1 cellular context compared by ENCODE assay signal in the genomic region with DNA sequence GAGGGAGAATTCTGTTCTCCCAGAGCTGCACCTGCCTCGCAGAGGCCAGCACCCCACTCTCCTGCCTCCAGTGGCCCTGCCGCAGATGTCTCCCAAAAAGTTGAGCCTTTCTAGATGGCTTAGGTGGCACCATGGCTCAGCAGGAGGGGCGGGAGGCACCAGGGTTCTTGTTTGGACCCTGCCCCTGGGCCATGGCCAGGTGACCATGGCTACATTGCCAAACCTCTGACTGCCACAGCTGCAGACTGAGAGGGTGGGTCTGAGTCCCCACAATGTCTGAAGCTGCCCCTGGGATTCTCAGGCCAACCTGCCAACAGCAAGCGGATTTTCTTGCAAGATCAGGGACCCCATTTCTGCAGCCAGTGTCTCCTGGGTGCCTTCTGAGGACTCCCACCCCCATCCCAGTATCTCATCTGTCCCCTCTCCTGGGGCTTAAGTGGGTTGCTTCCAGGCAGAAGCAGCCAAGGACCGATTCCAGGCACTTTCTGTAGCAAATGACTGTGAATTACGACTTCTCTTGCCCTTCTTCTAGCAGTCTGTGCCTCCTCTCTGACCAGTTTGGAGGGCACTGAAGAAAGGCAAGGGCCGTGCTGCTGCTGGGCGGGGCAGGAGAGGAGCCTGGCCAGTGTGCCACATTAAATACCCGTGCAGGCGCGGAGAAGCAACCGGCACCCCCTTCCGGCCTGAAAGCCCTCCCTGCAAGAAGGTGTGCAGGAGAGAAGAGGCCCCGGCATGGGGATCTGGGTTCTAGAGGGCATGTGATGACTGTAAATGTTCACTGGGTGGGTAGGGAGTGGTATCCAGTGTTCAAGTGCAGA.
TF ChIP-seq lines count a peak whose summit lies in the region.

No MANE protein-coding gene starts in this region.

TF ChIP-seq in K562, 482 proteins besides CTCF, POLR2A, EP300 and RAD21 (continued from another document and continues in another):
- TF ChIP-seq TAF15 (IDR thresholded peaks at IDR 0.05; ENCODE audit: low read depth, low read length) (no peak), XRCC5 (IDR thresholded peaks at IDR 0.05; ENCODE audit: low read depth, low read length) (no peak), TAL1 (IDR thresholded peaks at IDR 0.05) (no peak), NBN (IDR thresholded peaks at IDR 0.05; ENCODE audit: low read depth) (no peak), SRSF7 (optimal IDR thresholded peaks at IDR 0.05; ENCODE audit: low read depth, low read length) (no peak), CREM (IDR thresholded peaks at IDR 0.05; ENCODE audit: low read depth) (no peak), MYNN (IDR thresholded peaks at IDR 0.05) (no peak), MYNN (CRISPR knock-in tag; IDR thresholded peaks at IDR 0.05) (no peak), ZNF79 (CRISPR knock-in tag; IDR thresholded peaks at IDR 0.05; ENCODE audit: low read depth) (no peak), RFX5 (IDR thresholded peaks at IDR 0.05; ENCODE audit: low read depth, low read length) (no peak), ETV5 (CRISPR knock-in tag; IDR thresholded peaks at IDR 0.05; ENCODE audit: low read depth) (0 out of 2 replicates have a peak, but pooled peaks have one; percentile 2), PHB (CRISPR knock-in tag; IDR thresholded peaks at IDR 0.05) (no peak), SAFB (IDR thresholded peaks at IDR 0.05; ENCODE audit: borderline replicate concordance, low read depth, low read length) (no peak), ZNF644 (tag; IDR thresholded peaks at IDR 0.05; ENCODE audit: low read depth) (no peak), LCOR (CRISPR knock-in tag; IDR thresholded peaks at IDR 0.05) (0 out of 2 replicates have a peak, but pooled peaks have one; percentile 25), MAZ (CRISPR knock-in tag; conservative IDR thresholded peaks at IDR 0.05 in 1 of 2, IDR thresholded peaks at IDR 0.05 in 1 of 2) (no peak), ZBTB7A (IDR thresholded peaks at IDR 0.05; ENCODE audit: borderline replicate concordance, control insufficient read depth, low read depth, low read length) (no peak), FOXA3 (CRISPR knock-in tag; conservative IDR thresholded peaks at IDR 0.05 in 1 of 2, IDR thresholded peaks at IDR 0.05 in 1 of 2) (no peak), ARHGAP35 (IDR thresholded peaks at IDR 0.05; ENCODE audit: partially characterized antibody) (no peak), ZFX (CRISPR knock-in tag; IDR thresholded peaks at IDR 0.05) (no peak), MBD2 (IDR thresholded peaks at IDR 0.05; ENCODE audit: borderline replicate concordance, low read depth) (no peak), RBFOX2 (IDR thresholded peaks at IDR 0.05; ENCODE audit: low read depth, low read length) (peak; percentile 30; the same call in 1 of the 2 replicates), STAT5B (CRISPR knock-in tag; IDR thresholded peaks at IDR 0.05) (no peak), ZFP1 (CRISPR knock-in tag; IDR thresholded peaks at IDR 0.05) (no peak), EP400 (IDR thresholded peaks at IDR 0.05) (no peak), NONO (IDR thresholded peaks at IDR 0.05; ENCODE audit: low read depth in 2 of 2, low read length in 1 of 2) (no peak), ELF4 (CRISPR knock-in tag; IDR thresholded peaks at IDR 0.05) (no peak), NFATC3 (IDR thresholded peaks at IDR 0.05) (no peak), SRSF9 (IDR thresholded peaks at IDR 0.05; ENCODE audit: borderline replicate concordance, low read depth, low read length) (no peak)
- TF ChIP-seq, protein P1, sequence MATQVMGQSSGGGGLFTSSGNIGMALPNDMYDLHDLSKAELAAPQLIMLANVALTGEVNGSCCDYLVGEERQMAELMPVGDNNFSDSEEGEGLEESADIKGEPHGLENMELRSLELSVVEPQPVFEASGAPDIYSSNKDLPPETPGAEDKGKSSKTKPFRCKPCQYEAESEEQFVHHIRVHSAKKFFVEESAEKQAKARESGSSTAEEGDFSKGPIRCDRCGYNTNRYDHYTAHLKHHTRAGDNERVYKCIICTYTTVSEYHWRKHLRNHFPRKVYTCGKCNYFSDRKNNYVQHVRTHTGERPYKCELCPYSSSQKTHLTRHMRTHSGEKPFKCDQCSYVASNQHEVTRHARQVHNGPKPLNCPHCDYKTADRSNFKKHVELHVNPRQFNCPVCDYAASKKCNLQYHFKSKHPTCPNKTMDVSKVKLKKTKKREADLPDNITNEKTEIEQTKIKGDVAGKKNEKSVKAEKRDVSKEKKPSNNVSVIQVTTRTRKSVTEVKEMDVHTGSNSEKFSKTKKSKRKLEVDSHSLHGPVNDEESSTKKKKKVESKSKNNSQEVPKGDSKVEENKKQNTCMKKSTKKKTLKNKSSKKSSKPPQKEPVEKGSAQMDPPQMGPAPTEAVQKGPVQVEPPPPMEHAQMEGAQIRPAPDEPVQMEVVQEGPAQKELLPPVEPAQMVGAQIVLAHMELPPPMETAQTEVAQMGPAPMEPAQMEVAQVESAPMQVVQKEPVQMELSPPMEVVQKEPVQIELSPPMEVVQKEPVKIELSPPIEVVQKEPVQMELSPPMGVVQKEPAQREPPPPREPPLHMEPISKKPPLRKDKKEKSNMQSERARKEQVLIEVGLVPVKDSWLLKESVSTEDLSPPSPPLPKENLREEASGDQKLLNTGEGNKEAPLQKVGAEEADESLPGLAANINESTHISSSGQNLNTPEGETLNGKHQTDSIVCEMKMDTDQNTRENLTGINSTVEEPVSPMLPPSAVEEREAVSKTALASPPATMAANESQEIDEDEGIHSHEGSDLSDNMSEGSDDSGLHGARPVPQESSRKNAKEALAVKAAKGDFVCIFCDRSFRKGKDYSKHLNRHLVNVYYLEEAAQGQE (CRISPR knock-in tag; IDR thresholded peaks at IDR 0.05; ENCODE audit: low read depth) = no peak
- TF ChIP-seq, protein P2, sequence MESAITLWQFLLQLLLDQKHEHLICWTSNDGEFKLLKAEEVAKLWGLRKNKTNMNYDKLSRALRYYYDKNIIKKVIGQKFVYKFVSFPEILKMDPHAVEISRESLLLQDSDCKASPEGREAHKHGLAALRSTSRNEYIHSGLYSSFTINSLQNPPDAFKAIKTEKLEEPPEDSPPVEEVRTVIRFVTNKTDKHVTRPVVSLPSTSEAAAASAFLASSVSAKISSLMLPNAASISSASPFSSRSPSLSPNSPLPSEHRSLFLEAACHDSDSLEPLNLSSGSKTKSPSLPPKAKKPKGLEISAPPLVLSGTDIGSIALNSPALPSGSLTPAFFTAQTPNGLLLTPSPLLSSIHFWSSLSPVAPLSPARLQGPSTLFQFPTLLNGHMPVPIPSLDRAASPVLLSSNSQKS (CRISPR knock-in tag; IDR thresholded peaks at IDR 0.05) = no peak
- TF ChIP-seq, protein P3, sequence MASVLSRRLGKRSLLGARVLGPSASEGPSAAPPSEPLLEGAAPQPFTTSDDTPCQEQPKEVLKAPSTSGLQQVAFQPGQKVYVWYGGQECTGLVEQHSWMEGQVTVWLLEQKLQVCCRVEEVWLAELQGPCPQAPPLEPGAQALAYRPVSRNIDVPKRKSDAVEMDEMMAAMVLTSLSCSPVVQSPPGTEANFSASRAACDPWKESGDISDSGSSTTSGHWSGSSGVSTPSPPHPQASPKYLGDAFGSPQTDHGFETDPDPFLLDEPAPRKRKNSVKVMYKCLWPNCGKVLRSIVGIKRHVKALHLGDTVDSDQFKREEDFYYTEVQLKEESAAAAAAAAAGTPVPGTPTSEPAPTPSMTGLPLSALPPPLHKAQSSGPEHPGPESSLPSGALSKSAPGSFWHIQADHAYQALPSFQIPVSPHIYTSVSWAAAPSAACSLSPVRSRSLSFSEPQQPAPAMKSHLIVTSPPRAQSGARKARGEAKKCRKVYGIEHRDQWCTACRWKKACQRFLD (CRISPR knock-in tag; IDR thresholded peaks at IDR 0.05) = no peak
- TF ChIP-seq, protein P4, sequence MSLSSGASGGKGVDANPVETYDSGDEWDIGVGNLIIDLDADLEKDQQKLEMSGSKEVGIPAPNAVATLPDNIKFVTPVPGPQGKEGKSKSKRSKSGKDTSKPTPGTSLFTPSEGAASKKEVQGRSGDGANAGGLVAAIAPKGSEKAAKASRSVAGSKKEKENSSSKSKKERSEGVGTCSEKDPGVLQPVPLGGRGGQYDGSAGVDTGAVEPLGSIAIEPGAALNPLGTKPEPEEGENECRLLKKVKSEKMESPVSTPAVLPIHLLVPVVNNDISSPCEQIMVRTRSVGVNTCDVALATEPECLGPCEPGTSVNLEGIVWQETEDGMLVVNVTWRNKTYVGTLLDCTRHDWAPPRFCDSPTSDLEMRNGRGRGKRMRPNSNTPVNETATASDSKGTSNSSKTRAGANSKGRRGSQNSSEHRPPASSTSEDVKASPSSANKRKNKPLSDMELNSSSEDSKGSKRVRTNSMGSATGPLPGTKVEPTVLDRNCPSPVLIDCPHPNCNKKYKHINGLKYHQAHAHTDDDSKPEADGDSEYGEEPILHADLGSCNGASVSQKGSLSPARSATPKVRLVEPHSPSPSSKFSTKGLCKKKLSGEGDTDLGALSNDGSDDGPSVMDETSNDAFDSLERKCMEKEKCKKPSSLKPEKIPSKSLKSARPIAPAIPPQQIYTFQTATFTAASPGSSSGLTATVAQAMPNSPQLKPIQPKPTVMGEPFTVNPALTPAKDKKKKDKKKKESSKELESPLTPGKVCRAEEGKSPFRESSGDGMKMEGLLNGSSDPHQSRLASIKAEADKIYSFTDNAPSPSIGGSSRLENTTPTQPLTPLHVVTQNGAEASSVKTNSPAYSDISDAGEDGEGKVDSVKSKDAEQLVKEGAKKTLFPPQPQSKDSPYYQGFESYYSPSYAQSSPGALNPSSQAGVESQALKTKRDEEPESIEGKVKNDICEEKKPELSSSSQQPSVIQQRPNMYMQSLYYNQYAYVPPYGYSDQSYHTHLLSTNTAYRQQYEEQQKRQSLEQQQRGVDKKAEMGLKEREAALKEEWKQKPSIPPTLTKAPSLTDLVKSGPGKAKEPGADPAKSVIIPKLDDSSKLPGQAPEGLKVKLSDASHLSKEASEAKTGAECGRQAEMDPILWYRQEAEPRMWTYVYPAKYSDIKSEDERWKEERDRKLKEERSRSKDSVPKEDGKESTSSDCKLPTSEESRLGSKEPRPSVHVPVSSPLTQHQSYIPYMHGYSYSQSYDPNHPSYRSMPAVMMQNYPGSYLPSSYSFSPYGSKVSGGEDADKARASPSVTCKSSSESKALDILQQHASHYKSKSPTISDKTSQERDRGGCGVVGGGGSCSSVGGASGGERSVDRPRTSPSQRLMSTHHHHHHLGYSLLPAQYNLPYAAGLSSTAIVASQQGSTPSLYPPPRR (CRISPR knock-in tag; IDR thresholded peaks at IDR 0.05; ENCODE audit: borderline replicate concordance) = no peak
- TF ChIP-seq, protein P5, sequence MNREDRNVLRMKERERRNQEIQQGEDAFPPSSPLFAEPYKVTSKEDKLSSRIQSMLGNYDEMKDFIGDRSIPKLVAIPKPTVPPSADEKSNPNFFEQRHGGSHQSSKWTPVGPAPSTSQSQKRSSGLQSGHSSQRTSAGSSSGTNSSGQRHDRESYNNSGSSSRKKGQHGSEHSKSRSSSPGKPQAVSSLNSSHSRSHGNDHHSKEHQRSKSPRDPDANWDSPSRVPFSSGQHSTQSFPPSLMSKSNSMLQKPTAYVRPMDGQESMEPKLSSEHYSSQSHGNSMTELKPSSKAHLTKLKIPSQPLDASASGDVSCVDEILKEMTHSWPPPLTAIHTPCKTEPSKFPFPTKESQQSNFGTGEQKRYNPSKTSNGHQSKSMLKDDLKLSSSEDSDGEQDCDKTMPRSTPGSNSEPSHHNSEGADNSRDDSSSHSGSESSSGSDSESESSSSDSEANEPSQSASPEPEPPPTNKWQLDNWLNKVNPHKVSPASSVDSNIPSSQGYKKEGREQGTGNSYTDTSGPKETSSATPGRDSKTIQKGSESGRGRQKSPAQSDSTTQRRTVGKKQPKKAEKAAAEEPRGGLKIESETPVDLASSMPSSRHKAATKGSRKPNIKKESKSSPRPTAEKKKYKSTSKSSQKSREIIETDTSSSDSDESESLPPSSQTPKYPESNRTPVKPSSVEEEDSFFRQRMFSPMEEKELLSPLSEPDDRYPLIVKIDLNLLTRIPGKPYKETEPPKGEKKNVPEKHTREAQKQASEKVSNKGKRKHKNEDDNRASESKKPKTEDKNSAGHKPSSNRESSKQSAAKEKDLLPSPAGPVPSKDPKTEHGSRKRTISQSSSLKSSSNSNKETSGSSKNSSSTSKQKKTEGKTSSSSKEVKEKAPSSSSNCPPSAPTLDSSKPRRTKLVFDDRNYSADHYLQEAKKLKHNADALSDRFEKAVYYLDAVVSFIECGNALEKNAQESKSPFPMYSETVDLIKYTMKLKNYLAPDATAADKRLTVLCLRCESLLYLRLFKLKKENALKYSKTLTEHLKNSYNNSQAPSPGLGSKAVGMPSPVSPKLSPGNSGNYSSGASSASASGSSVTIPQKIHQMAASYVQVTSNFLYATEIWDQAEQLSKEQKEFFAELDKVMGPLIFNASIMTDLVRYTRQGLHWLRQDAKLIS (CRISPR knock-in tag; IDR thresholded peaks at IDR 0.05) = 0 out of 2 replicates have a peak, but pooled peaks have one; percentile 47
- TF ChIP-seq, protein P6, sequence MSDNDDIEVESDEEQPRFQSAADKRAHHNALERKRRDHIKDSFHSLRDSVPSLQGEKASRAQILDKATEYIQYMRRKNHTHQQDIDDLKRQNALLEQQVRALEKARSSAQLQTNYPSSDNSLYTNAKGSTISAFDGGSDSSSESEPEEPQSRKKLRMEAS (CRISPR knock-in tag; IDR thresholded peaks at IDR 0.05) = no peak
- TF ChIP-seq, protein P7, sequence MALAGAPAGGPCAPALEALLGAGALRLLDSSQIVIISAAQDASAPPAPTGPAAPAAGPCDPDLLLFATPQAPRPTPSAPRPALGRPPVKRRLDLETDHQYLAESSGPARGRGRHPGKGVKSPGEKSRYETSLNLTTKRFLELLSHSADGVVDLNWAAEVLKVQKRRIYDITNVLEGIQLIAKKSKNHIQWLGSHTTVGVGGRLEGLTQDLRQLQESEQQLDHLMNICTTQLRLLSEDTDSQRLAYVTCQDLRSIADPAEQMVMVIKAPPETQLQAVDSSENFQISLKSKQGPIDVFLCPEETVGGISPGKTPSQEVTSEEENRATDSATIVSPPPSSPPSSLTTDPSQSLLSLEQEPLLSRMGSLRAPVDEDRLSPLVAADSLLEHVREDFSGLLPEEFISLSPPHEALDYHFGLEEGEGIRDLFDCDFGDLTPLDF (CRISPR knock-in tag; IDR thresholded peaks at IDR 0.05) = no peak
- TF ChIP-seq, protein P8, sequence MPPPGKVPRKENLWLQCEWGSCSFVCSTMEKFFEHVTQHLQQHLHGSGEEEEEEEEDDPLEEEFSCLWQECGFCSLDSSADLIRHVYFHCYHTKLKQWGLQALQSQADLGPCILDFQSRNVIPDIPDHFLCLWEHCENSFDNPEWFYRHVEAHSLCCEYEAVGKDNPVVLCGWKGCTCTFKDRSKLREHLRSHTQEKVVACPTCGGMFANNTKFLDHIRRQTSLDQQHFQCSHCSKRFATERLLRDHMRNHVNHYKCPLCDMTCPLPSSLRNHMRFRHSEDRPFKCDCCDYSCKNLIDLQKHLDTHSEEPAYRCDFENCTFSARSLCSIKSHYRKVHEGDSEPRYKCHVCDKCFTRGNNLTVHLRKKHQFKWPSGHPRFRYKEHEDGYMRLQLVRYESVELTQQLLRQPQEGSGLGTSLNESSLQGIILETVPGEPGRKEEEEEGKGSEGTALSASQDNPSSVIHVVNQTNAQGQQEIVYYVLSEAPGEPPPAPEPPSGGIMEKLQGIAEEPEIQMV (tag; conservative IDR thresholded peaks at IDR 0.05; ENCODE audit: low read depth) = no peak
- TF ChIP-seq, protein P9, sequence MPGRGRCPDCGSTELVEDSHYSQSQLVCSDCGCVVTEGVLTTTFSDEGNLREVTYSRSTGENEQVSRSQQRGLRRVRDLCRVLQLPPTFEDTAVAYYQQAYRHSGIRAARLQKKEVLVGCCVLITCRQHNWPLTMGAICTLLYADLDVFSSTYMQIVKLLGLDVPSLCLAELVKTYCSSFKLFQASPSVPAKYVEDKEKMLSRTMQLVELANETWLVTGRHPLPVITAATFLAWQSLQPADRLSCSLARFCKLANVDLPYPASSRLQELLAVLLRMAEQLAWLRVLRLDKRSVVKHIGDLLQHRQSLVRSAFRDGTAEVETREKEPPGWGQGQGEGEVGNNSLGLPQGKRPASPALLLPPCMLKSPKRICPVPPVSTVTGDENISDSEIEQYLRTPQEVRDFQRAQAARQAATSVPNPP (IDR thresholded peaks at IDR 0.05; ENCODE audit: borderline replicate concordance, insufficient read depth, insufficient read length) = no peak
